Comparison of ENCODE assay signal across 8 cellular contexts in genomic region chr13:28136916-28137315, GRCh38. TPM values are rescaled to one million over a fixed set of nuclear protein-coding genes. Genes with fewer than 3 reads are reported as not detected.
A peak's percentile ranks its signal among the peaks of the same experiment; 100 is the strongest.
DNase-seq lines count a peak whose midpoint lies in the region; ATAC-seq, FAIRE-seq and TF ChIP-seq lines count a peak whose summit lies in the region.

No MANE protein-coding gene starts in this region.

- H4K20me1 ChIP-seq in HCT116 (ENCODE audit: insufficient read depth), result no peaks in the 10 kb centered on the region

- ATAC-seq in HCT116, result no peak
- no peak for ATAC-seq in activated naive CD8-positive, alpha-beta T cell treated with anti-CD3 and anti-CD28 coated beads, Interleukin-2, amount 50 U/mL, for 24 hours
- ATAC-seq in memory B cell (ENCODE audit: low read depth), result no peak
- no peak for ATAC-seq in GM19395 (IDR thresholded peaks at IDR 0.05; ENCODE audit: unreplicated experiment)

- intact Hi-C loops in HCT116 (cut with micrococcal nuclease), result no loop called here

- peaks cover 37% of the 10 kb centered on the region for H3K4me1 Mint-ChIP-seq in activated naive CD8-positive, alpha-beta T cell treated with anti-CD3 and anti-CD28 coated beads, Interleukin-2, amount 50 U/mL, for 24 hours
- H3K4me1 Mint-ChIP-seq in memory B cell, result peaks cover 26% of the 10 kb centered on the region

- peak overlapping the region; percentile 83 for H3K9ac ChIP-seq in HCT116 (ENCODE audit: low read length)

- H3K4me1 ChIP-seq in HCT116 (ENCODE audit: control insufficient read depth in 1 of 2, insufficient read depth in 2 of 2, low read length in 2 of 2), result peaks cover 15 to 22% of the 10 kb centered on the region in 2 experiments

- H3K4me3 ChIP-seq in AG04449 (ENCODE audit: low read depth, low read length) (peak overlapping the region; percentile 90), HCT116 (replicated peaks in 1 of 2; ENCODE audit: low read depth in 1 of 2, low read length in 2 of 2) (peak overlapping the region; percentile 70 to 93)

- H3K27me3 Mint-ChIP-seq in activated naive CD8-positive, alpha-beta T cell treated with anti-CD3 and anti-CD28 coated beads, Interleukin-2, amount 50 U/mL, for 24 hours, result no peaks in the 10 kb centered on the region
- no peaks in the 10 kb centered on the region for H3K27me3 Mint-ChIP-seq in memory B cell

- no peak for DNase-seq in AG04449 (ENCODE audit: low read depth, low spot score)
- no peak for DNase-seq in HCT116 (ENCODE audit: low read depth, low spot score)
- DNase-seq in activated naive CD8-positive, alpha-beta T cell treated with anti-CD3 and anti-CD28 coated beads, Interleukin-2, amount 50 U/mL, for 24 hours, result no peak
- no peak for DNase-seq in memory B cell (ENCODE audit: low spot score in 2 of 2)
- DNase-seq in RCC 7860 (ENCODE audit: low spot score), result no peak
- no peak for DNase-seq in superior temporal gyrus (ENCODE audit: extremely low spot score)
- no peak for DNase-seq in NCI-H1930 (lab: John Stamatoyannopoulos, UW)

- no peaks in the 10 kb centered on the region for H3K27me3 ChIP-seq in HCT116 (ENCODE audit: insufficient read depth, low read length)

- POLR2A ChIA-PET in AG04449 (lab: Yijun Ruan, JAX), result no interaction called here
- POLR2A ChIA-PET in HCT116 (lab: Charles Lee), result no interaction called here

- H3K79me2 ChIP-seq in HCT116 (ENCODE audit: insufficient read depth, low read length), result peaks cover 44% of the 10 kb centered on the region

- H3K9me3 ChIP-seq in HCT116 (ENCODE audit: control insufficient read depth in 1 of 2, insufficient read depth in 1 of 2, low read depth in 1 of 2, low read length in 2 of 2), result no peaks in the 10 kb centered on the region

- peak overlapping the region; percentile 80 for H3K4me2 ChIP-seq in HCT116 (ENCODE audit: low read length)

- peak overlapping the region; percentile 88 for H3K27ac Mint-ChIP-seq in activated naive CD8-positive, alpha-beta T cell treated with anti-CD3 and anti-CD28 coated beads, Interleukin-2, amount 50 U/mL, for 24 hours
- no peak overlapping the region for H3K27ac Mint-ChIP-seq in memory B cell

- TF ChIP-seq RAD21 in HCT116 (IDR thresholded peaks at IDR 0.05; ENCODE audit: low read depth), result no peak

- no peaks in the 10 kb centered on the region for H3K9me3 Mint-ChIP-seq in activated naive CD8-positive, alpha-beta T cell treated with anti-CD3 and anti-CD28 coated beads, Interleukin-2, amount 50 U/mL, for 24 hours
- H3K9me3 Mint-ChIP-seq in memory B cell, result no peaks in the 10 kb centered on the region

- CTCF ChIA-PET in AG04449 (lab: Yijun Ruan, JAX), result interaction anchor here (1.1 kb wide), 1 partner anchor 182 kb away, joined by 3 read pairs; no protein-coding TSS in a partner anchor
- CTCF ChIA-PET in HCT116 (lab: Charles Lee), result no interaction called here

- no peak for FAIRE-seq in RCC 7860 (lab: Jason Lieb, UNC)

- peaks cover 5% of the 10 kb centered on the region for H3K36me3 Mint-ChIP-seq in activated naive CD8-positive, alpha-beta T cell treated with anti-CD3 and anti-CD28 coated beads, Interleukin-2, amount 50 U/mL, for 24 hours (ENCODE audit: low read depth)
- H3K36me3 Mint-ChIP-seq in memory B cell, result no peaks in the 10 kb centered on the region

- no peak overlapping the region for H2AFZ ChIP-seq in HCT116 (ENCODE audit: low read depth, low read length, poor library complexity, severe bottlenecking)

- TF ChIP-seq CTCF in AG04449 (IDR thresholded peaks at IDR 0.05; ENCODE audit: insufficient read depth, low read length, missing control alignments) (no peak), HCT116 (IDR thresholded peaks at IDR 0.05 in 2 of 3, conservative IDR thresholded peaks at IDR 0.05 in 1 of 3; ENCODE audit: borderline replicate concordance in 1 of 3, insufficient read depth in 1 of 3, low read depth in 2 of 3, low read length in 2 of 3) (no peak)

- RAD21 ChIA-PET in HCT116 (lab: Charles Lee; ENCODE audit: low non-redundant PET in 1 of 2, low total read pairs in 2 of 2, uncharacterized antibody in 2 of 2, unreplicated experiment in 2 of 2), result no interaction called here

- BruUV-seq in HCT116 (replicated peaks; lab: Mats Ljungman, UMichigan), result no TSS peak

- TF ChIP-seq POLR2A in HCT116 (IDR thresholded peaks at IDR 0.05; ENCODE audit: borderline replicate concordance, extremely low read depth, insufficient read depth, insufficient read length), result no peak

- H3K27ac ChIP-seq in HCT116 (ENCODE audit: low read depth, low read length), result no peak overlapping the region

- H3K9me2 ChIP-seq in HCT116 (ENCODE audit: insufficient read depth), result no peaks in the 10 kb centered on the region

- H3K4me3 Mint-ChIP-seq in activated naive CD8-positive, alpha-beta T cell treated with anti-CD3 and anti-CD28 coated beads, Interleukin-2, amount 50 U/mL, for 24 hours, result peak overlapping the region; percentile 94
- H3K4me3 Mint-ChIP-seq in memory B cell, result peak overlapping the region; percentile 91

- no peaks in the 10 kb centered on the region for H3K36me3 ChIP-seq in HCT116 (ENCODE audit: control insufficient read depth in 1 of 2, insufficient read depth in 2 of 2, low read length in 2 of 2)

TF ChIP-seq in HCT116, 20 proteins besides CTCF, POLR2A, EP300 and RAD21 (continues in another document):
- TF ChIP-seq SRF (IDR thresholded peaks at IDR 0.05; ENCODE audit: low read depth), result no peak
- no peak for TF ChIP-seq FOSL1 (IDR thresholded peaks at IDR 0.05; ENCODE audit: low read depth)
- no peak for TF ChIP-seq CEBPB (IDR thresholded peaks at IDR 0.05; ENCODE audit: low read depth)
- no peak for TF ChIP-seq ZFX (IDR thresholded peaks at IDR 0.05)
- no peak for TF ChIP-seq EZH2 (IDR thresholded peaks at IDR 0.05)
- TF ChIP-seq EGR1 (IDR thresholded peaks at IDR 0.05; ENCODE audit: low read depth), result no peak
- no peak for TF ChIP-seq CBX3 (IDR thresholded peaks at IDR 0.05; ENCODE audit: low read depth)
- TF ChIP-seq YY1 (IDR thresholded peaks at IDR 0.05; ENCODE audit: extremely low read depth, insufficient replicate concordance, low read depth, low read length), result no peak
- no peak for TF ChIP-seq REST (IDR thresholded peaks at IDR 0.05; ENCODE audit: low read depth)
- TF ChIP-seq SP1 (IDR thresholded peaks at IDR 0.05; ENCODE audit: low read depth), result no peak
- TF ChIP-seq JUND (IDR thresholded peaks at IDR 0.05), result no peak
- no peak for TF ChIP-seq ZNF274 (IDR thresholded peaks at IDR 0.05; ENCODE audit: low read depth, low read length)
- no peak for TF ChIP-seq EZH2phosphoT487 (IDR thresholded peaks at IDR 0.05; ENCODE audit: borderline replicate concordance)
- TF ChIP-seq ZBTB33 (IDR thresholded peaks at IDR 0.05; ENCODE audit: extremely low read depth, insufficient replicate concordance, low read length), result no peak
- no peak for TF ChIP-seq TCF7L2 (IDR thresholded peaks at IDR 0.05; ENCODE audit: borderline replicate concordance, extremely low read depth, insufficient read depth, insufficient read length)
- no peak for TF ChIP-seq ATF3 (IDR thresholded peaks at IDR 0.05)
- TF ChIP-seq MAX (IDR thresholded peaks at IDR 0.05), result no peak
- no peak for TF ChIP-seq ELF1 (IDR thresholded peaks at IDR 0.05; ENCODE audit: borderline replicate concordance, low read depth)

RNA-seq across cellular contexts. Expression of gene PAN3, which starts 1.4 kb away (rescaled TPM):
- total RNA-seq in HCT116 (2021; ENCODE audit: unreplicated experiment), result 30.1 TPM
- polyA plus RNA-seq in HCT116 (2012), result 9.7 and 9.8 TPM in 2 replicates

RNA-seq across cellular contexts. Expression of gene FLT3, which starts 36.5 kb away (rescaled TPM):
- total RNA-seq in HCT116 (2021; ENCODE audit: unreplicated experiment), result 0.17 TPM
- 0.09 and 0.11 TPM in 2 replicates for polyA plus RNA-seq in HCT116 (2012)
